8 cellular contexts compared by ENCODE assay signal in genomic region chr7:117715784-117716445, GRCh38.
DNase-seq lines count a peak whose midpoint lies in the region; ATAC-seq and TF ChIP-seq lines count a peak whose summit lies in the region.

No MANE protein-coding gene starts in this region.

- no peaks in the 10 kb centered on the region for H3K36me3 Mint-ChIP-seq in CD4-positive, alpha-beta memory T cell

- H3K9me3 ChIP-seq in adrenal gland (replicated peaks in 1 of 3) (no peaks in the 10 kb centered on the region), iPS DF 6.9 (ENCODE audit: control insufficient read depth, insufficient read depth, low read length) (no peaks in the 10 kb centered on the region), tibial artery (no peaks in the 10 kb centered on the region)
- H3K9me3 ChIP-seq in CD4-positive, alpha-beta memory T cell (ENCODE audit: control insufficient read depth in 1 of 2, low read length in 2 of 2) = no peaks in the 10 kb centered on the region

- H3K4me1 ChIP-seq in adrenal gland (replicated peaks in 1 of 2) (no peaks in the 10 kb centered on the region), iPS DF 6.9 (ENCODE audit: control insufficient read depth, insufficient read depth, low read length) (no peaks in the 10 kb centered on the region), tibial artery (no peaks in the 10 kb centered on the region)
- H3K4me1 ChIP-seq in CD4-positive, alpha-beta memory T cell (ENCODE audit: insufficient read depth, low read length) = no peaks in the 10 kb centered on the region

- CTCF ChIA-PET in CD4-positive, alpha-beta memory T cell (lab: Charles Lee; ENCODE audit: partially characterized antibody) = no interaction called here

- peaks cover 0 to 2% (median 0%) of the 10 kb centered on the region in 4 donors for H3K4me1 Mint-ChIP-seq in CD4-positive, alpha-beta memory T cell

- H3K27ac Mint-ChIP-seq in CD4-positive, alpha-beta memory T cell = no peak overlapping the region

- H3K27me3 Mint-ChIP-seq in CD4-positive, alpha-beta memory T cell = peaks cover 0 to 2% of the 10 kb centered on the region in 2 donors

- WGBS in adrenal gland, 4 donors = 53 to 66% (median 57%) methylated on average over 3 of the region's 3 CpGs
- WGBS in iPS DF 6.9 (ENCODE audit: insufficient coverage, insufficient read length) = no CpG with 5 or more reads among the region's 3 CpGs

- H3K4me3 ChIP-seq in adrenal gland (no peak overlapping the region), iPS DF 6.9 (ENCODE audit: low read length) (no peak overlapping the region), tibial artery (no peak overlapping the region)
- no peak overlapping the region for H3K4me3 ChIP-seq in CD4-positive, alpha-beta memory T cell (ENCODE audit: low read length in 2 of 2)

- H3K4me3 Mint-ChIP-seq in CD4-positive, alpha-beta memory T cell = no peak overlapping the region

- TF ChIP-seq CTCF in adrenal gland (IDR thresholded peaks at IDR 0.05) (peak in 5 of 6 experiments; percentile 31 to 57 (median 39)), tibial artery (IDR thresholded peaks at IDR 0.05) (peak; percentile 38 to 40)

- ATAC-seq in GM18867 (IDR thresholded peaks at IDR 0.05; ENCODE audit: unreplicated experiment) (peak; percentile 97), HG03060 (IDR thresholded peaks at IDR 0.05; ENCODE audit: low read depth, unreplicated experiment) (peak; percentile 74)

- DNase-seq in COLO668 (lab: John Stamatoyannopoulos, UW; ENCODE audit: unreplicated experiment) (peak; percentile 37), NCI-H2029 treated with DMSO at 0.1 percent for 48 hours (lab: John Stamatoyannopoulos, UW) (peak; percentile 96), adrenal gland (peak in 4 of 7 donors; percentile 22 to 45 (median 26)), iPS DF 6.9 (ENCODE audit: low read depth, low spot score) (peak; percentile 25), tibial artery (no peak)
- no peak for DNase-seq in CD4-positive, alpha-beta memory T cell

- POLR2A ChIA-PET in CD4-positive, alpha-beta memory T cell (lab: Charles Lee; ENCODE audit: partially characterized antibody) = no interaction called here

- H3K27ac ChIP-seq in adrenal gland (no peak overlapping the region), iPS DF 6.9 (ENCODE audit: low read length) (no peak overlapping the region), tibial artery (no peak overlapping the region)
- no peak overlapping the region for H3K27ac ChIP-seq in CD4-positive, alpha-beta memory T cell (ENCODE audit: low read depth, low read length)

- H3K9me3 Mint-ChIP-seq in CD4-positive, alpha-beta memory T cell = no peaks in the 10 kb centered on the region

- intact Hi-C loops in adrenal gland (cut with DNase I) (loop anchor here in 1 of 2 donors (10.0 kb wide), 1 partner anchor 261 kb away; no protein-coding TSS in a partner anchor), tibial artery (cut with DNase I; ENCODE audit: low total_unique reads) (loop anchor here (5.0 kb wide), 2 partner anchors 259 to 314 kb away; no protein-coding TSS in a partner anchor)
- intact Hi-C loops in CD4-positive, alpha-beta memory T cell (cut with micrococcal nuclease) = no loop called here

- no peak for TF ChIP-seq POLR2A in adrenal gland (IDR thresholded peaks at IDR 0.05)

- H3K27me3 ChIP-seq in adrenal gland = no peaks in the 10 kb centered on the region
- no peaks in the 10 kb centered on the region for H3K27me3 ChIP-seq in iPS DF 6.9 (ENCODE audit: control insufficient read depth, insufficient read depth, low read length)
- no peaks in the 10 kb centered on the region for H3K27me3 ChIP-seq in tibial artery
- no peaks in the 10 kb centered on the region for H3K27me3 ChIP-seq in CD4-positive, alpha-beta memory T cell (ENCODE audit: insufficient read depth, low read length)

- no peaks in the 10 kb centered on the region for H3K36me3 ChIP-seq in adrenal gland (replicated peaks in 1 of 2)
- H3K36me3 ChIP-seq in iPS DF 6.9 (ENCODE audit: control insufficient read depth, insufficient read depth, low read length) = peaks cover 3% of the 10 kb centered on the region; the same call in 1 of the 2 replicates
- peaks cover 5 to 23% (median 9%) of the 10 kb centered on the region in 3 donors for H3K36me3 ChIP-seq in tibial artery
- H3K36me3 ChIP-seq in CD4-positive, alpha-beta memory T cell (ENCODE audit: insufficient read depth, low read length) = no peaks in the 10 kb centered on the region

Comparison
In these comparisons a context has a peak if more than half of its experiments do, and no peak if none do; other contexts are left out.
1. DNase-seq: peak in COLO668 (single experiment), NCI-H2029 treated with DMSO at 0.1 percent for 48 hours (single experiment), adrenal gland (4 of 7) and iPS DF 6.9 (single experiment); none in tibial artery (0 of 2) and CD4-positive, alpha-beta memory T cell (0 of 5).